ENCODE assay signal across 1 cellular context in genomic region chr1:156608036-156608674, GRCh38.
TF ChIP-seq lines count a peak whose summit lies in the region.

No MANE protein-coding gene starts in this region.

TF ChIP-seq in GM23338, 12 proteins besides CTCF, POLR2A, EP300 and RAD21 (continued from another document):
- no peak for TF ChIP-seq ZNF462 (CRISPR knock-in tag; IDR thresholded peaks at IDR 0.05)
- no peak for TF ChIP-seq EZH2 (IDR thresholded peaks at IDR 0.05; ENCODE audit: low read depth, unreplicated experiment)
- no peak for TF ChIP-seq ZNF331 (CRISPR knock-in tag; IDR thresholded peaks at IDR 0.05; ENCODE audit: low read depth)
- no peak for TF ChIP-seq EZH2phosphoT487 (IDR thresholded peaks at IDR 0.05; ENCODE audit: unreplicated experiment)
- no peak for TF ChIP-seq NANOG (IDR thresholded peaks at IDR 0.05; ENCODE audit: borderline replicate concordance)
